22 cellular contexts compared by ENCODE assay signal in the genomic region with DNA sequence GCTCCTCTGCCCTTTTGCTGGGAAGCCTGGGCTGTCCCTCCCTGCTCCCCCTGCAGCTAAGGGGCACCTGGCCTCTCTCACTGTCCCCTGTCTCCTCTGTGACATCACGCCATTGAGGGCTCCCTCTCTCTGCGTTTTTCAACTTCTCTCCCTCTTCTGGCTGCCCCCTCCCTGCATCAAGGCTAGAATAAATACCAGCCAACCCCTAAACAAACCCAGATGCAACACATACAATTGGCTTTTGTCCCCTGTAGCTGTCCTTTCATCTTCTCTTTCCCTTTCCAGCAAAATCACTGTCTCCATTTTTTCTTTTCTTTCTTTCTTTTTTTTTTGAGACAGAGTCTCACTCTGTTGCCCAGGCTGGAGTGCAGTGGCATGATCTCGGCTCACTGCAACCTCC. TPM values are rescaled to one million over a fixed set of nuclear protein-coding genes. Genes with fewer than 3 reads are reported as not detected.
DNase-seq lines count a peak whose midpoint lies in the region; ATAC-seq and TF ChIP-seq lines count a peak whose summit lies in the region.
"Had no signal": no experiment of that assay in that cellular context is flagged by ENCODE, and none has a peak within 500 bp of the region (broad histone marks: within the 10 kb centered on the region; RNA-seq: fewer than 3 reads in every experiment).

No MANE protein-coding gene starts in this region.

- ATAC-seq in HG02884 (IDR thresholded peaks at IDR 0.05; ENCODE audit: unreplicated experiment), result no peak
- no peak for ATAC-seq in GM18909 (IDR thresholded peaks at IDR 0.05; ENCODE audit: poor library complexity, unreplicated experiment)
- ATAC-seq: foreskin keratinocyte, left colon had no signal

- H3K4me3 Mint-ChIP-seq in endothelial cell (ENCODE audit: unreplicated experiment), result peak overlapping the region; percentile 6
- H3K4me3 Mint-ChIP-seq: activated CD4-positive, alpha-beta T cell treated with anti-CD3 and anti-CD28 coated beads, Interleukin-2, amount 10 ng/mL, durations not matched to agents 24 days and 14 days had no signal

- H3K4me1 ChIP-seq in cardiac muscle cell (ENCODE audit: low read depth), result peaks cover 24% of the 10 kb centered on the region
- H3K4me1 ChIP-seq in vagina, result peaks cover 23% of the 10 kb centered on the region
- H3K4me1 ChIP-seq: foreskin keratinocyte had no signal

- H3K4me3 ChIP-seq in cardiac muscle cell (no peak overlapping the region), vagina (no peak overlapping the region)
- H3K4me3 ChIP-seq: ascending aorta, colonic mucosa, skin epidermis, tibial artery had no signal

- H3K27me3 ChIP-seq in cardiac muscle cell (no peaks in the 10 kb centered on the region), vagina (no peaks in the 10 kb centered on the region)
- H3K27me3 ChIP-seq: ascending aorta, colonic mucosa, foreskin keratinocyte, tibial artery had no signal

- H3K9me3 ChIP-seq in cardiac muscle cell (ENCODE audit: low read depth) (no peaks in the 10 kb centered on the region), vagina (no peaks in the 10 kb centered on the region)
- H3K9me3 ChIP-seq: ascending aorta, colonic mucosa, tibial artery had no signal

- DNase-seq in cardiac muscle cell (ENCODE audit: low read depth in 1 of 2, low spot score in 1 of 2) (no peak), cardiac septum (ENCODE audit: low spot score) (no peak), endothelial cell (ENCODE audit: low spot score) (no peak), nucleus accumbens (lab: John Stamatoyannopoulos, UW) (peak in 35 of 56 donors; percentile 28 to 72 (median 46)), vagina (ENCODE audit: extremely low spot score in 2 of 2) (no peak), NCI-H1694 treated with DMSO at 0.1 percent for 48 hours (lab: John Stamatoyannopoulos, UW) (no peak)
- DNase-seq: activated CD4-positive, alpha-beta T cell treated with anti-CD3 and anti-CD28 coated beads, Interleukin-2, amount 10 ng/mL, durations not matched to agents 24 days and 14 days; activated CD8-positive, alpha-beta memory T cell treated with anti-CD3 and anti-CD28 coated beads, Interleukin-2, amount 50 U/mL, for 4 hours; activated gamma-delta T cell; DMS53; foreskin keratinocyte; left colon; stimulated activated CD8-positive, alpha-beta memory T cell treated with anti-CD3 and anti-CD28 coated beads, Interleukin-4, amount 100 ng/mL, for 48 hours; tibial artery had no signal

- no peak for TF ChIP-seq POLR2A in vagina (IDR thresholded peaks at IDR 0.05)

- peaks cover 9% of the 10 kb centered on the region for H3K36me3 Mint-ChIP-seq in endothelial cell (ENCODE audit: low read depth, unreplicated experiment)

- peaks cover 8% of the 10 kb centered on the region for H3K27me3 Mint-ChIP-seq in endothelial cell (ENCODE audit: unreplicated experiment)

- H3K27ac ChIP-seq in cardiac muscle cell (peak overlapping the region; percentile 4), vagina (peak overlapping the region; percentile 6)
- H3K27ac ChIP-seq: ascending aorta, colonic mucosa, foreskin keratinocyte, KMS-11, parathyroid adenoma, tibial artery had no signal

- intact Hi-C loops in cardiac septum (cut with DNase I), result no loop called here
- intact Hi-C loops in vagina (cut with DNase I), result no loop called here

- H3K9me3 Mint-ChIP-seq in endothelial cell (ENCODE audit: unreplicated experiment), result no peaks in the 10 kb centered on the region
- H3K9me3 Mint-ChIP-seq: activated CD4-positive, alpha-beta T cell treated with anti-CD3 and anti-CD28 coated beads, Interleukin-2, amount 10 ng/mL, durations not matched to agents 24 days and 14 days had no signal

- no peaks in the 10 kb centered on the region for H3K36me3 ChIP-seq in cardiac muscle cell
- no peaks in the 10 kb centered on the region for H3K36me3 ChIP-seq in vagina
- H3K36me3 ChIP-seq: ascending aorta, colonic mucosa had no signal

- TF ChIP-seq CTCF in cardiac muscle cell (IDR thresholded peaks at IDR 0.05; ENCODE audit: low read depth, low read length) (no peak), endothelial cell (IDR thresholded peaks at IDR 0.05; ENCODE audit: unreplicated experiment) (no peak), vagina (IDR thresholded peaks at IDR 0.05) (no peak)

- peaks cover 20% of the 10 kb centered on the region for H3K4me1 Mint-ChIP-seq in endothelial cell (ENCODE audit: unreplicated experiment)

- no peak overlapping the region for H3K27ac Mint-ChIP-seq in endothelial cell (ENCODE audit: unreplicated experiment)
- H3K27ac Mint-ChIP-seq: activated CD4-positive, alpha-beta T cell treated with anti-CD3 and anti-CD28 coated beads, Interleukin-2, amount 10 ng/mL, durations not matched to agents 24 days and 14 days had no signal

RNA-seq across cellular contexts. Expression of a gene that starts 3.3 kb away (rescaled TPM):
- total RNA-seq in cardiac muscle cell (27.2 and 31.2 TPM in 2 replicates), cardiac septum (19.4 TPM), endothelial cell (ENCODE audit: unreplicated experiment) (29.2 TPM), vagina (18.9 TPM)
- polyA plus RNA-seq in cardiac muscle cell, result 29.1 and 33.7 TPM in 2 replicates

RNA-seq across cellular contexts. Expression of a gene that starts 21.6 kb away (rescaled TPM):
- 283 and 375 TPM in 2 replicates for total RNA-seq in cardiac muscle cell
- 194 and 203 TPM in 2 replicates for polyA plus RNA-seq in cardiac muscle cell
- 177 TPM for total RNA-seq in cardiac septum
- total RNA-seq in endothelial cell (ENCODE audit: unreplicated experiment), result 312 TPM
- 246 TPM for total RNA-seq in vagina

RNA-seq across cellular contexts. Expression of a gene that starts 33.7 kb away (rescaled TPM):
- total RNA-seq in cardiac muscle cell, result 144 and 169 TPM in 2 replicates
- 112 and 150 TPM in 2 replicates for polyA plus RNA-seq in cardiac muscle cell
- total RNA-seq in cardiac septum, result 43.7 TPM
- 57.7 TPM for total RNA-seq in endothelial cell (ENCODE audit: unreplicated experiment)
- total RNA-seq in vagina, result 107 TPM

RNA-seq across cellular contexts. Expression of a gene that starts 42.0 kb away (rescaled TPM):
- total RNA-seq in cardiac muscle cell (31.4 and 38.0 TPM in 2 replicates), cardiac septum (24.1 TPM), endothelial cell (ENCODE audit: unreplicated experiment) (0.87 TPM), vagina (0.98 TPM)
- 9.9 and 12.3 TPM in 2 replicates for polyA plus RNA-seq in cardiac muscle cell
- total RNA-seq: endothelial cell of umbilical vein, foreskin keratinocyte had no signal
- polyA plus RNA-seq: endothelial cell of umbilical vein, foreskin keratinocyte had no signal

Comparison
In these comparisons a context has a peak if more than half of its experiments do, and no peak if none do; other contexts are left out.
1. DNase-seq: peak in nucleus accumbens (35 of 56); none in cardiac muscle cell (0 of 2), cardiac septum (single experiment), endothelial cell (single experiment), vagina (0 of 2) and NCI-H1694 treated with DMSO at 0.1 percent for 48 hours (single experiment).